In genomic region chr6:158805698-158806373, GRCh38 we compare ENCODE assay signal across 12 cellular contexts. TPM values are rescaled to one million over a fixed set of nuclear protein-coding genes. Genes with fewer than 3 reads are reported as not detected.
DNase-seq lines count a peak whose midpoint lies in the region; ATAC-seq and TF ChIP-seq lines count a peak whose summit lies in the region.
"Had no signal": no experiment of that assay in that cellular context is flagged by ENCODE, and none has a peak within 500 bp of the region (broad histone marks: within the 10 kb centered on the region; RNA-seq: fewer than 3 reads in every experiment).

No MANE protein-coding gene starts in this region.

- peak overlapping the region; percentile 83 for H3K27ac Mint-ChIP-seq in activated naive CD4-positive, alpha-beta T cell treated with anti-CD3 and anti-CD28 coated beads, Interleukin-2, amount 50 U/mL, for 24 hours
- H3K27ac Mint-ChIP-seq in T-cell: peak overlapping the region; percentile 69 to 85
- peak overlapping the region; percentile 15 for H3K27ac Mint-ChIP-seq in glutamatergic neuron (ENCODE audit: unreplicated experiment)

- TF ChIP-seq CTCF in glutamatergic neuron (IDR thresholded peaks at IDR 0.05; ENCODE audit: partially characterized antibody, unreplicated experiment): no peak

- CTCF ChIA-PET in T-cell (lab: Charles Lee): interaction anchor here in 1 of 2 donors (0.8 kb wide), 1 partner anchor 13 kb away, joined by 3 read pairs; no protein-coding TSS in a partner anchor

- peak overlapping the region; percentile 17 for H3K4me3 Mint-ChIP-seq in activated naive CD4-positive, alpha-beta T cell treated with anti-CD3 and anti-CD28 coated beads, Interleukin-2, amount 50 U/mL, for 24 hours
- peak overlapping the region; percentile 1 to 79 (median 51) for H3K4me3 Mint-ChIP-seq in T-cell
- peak overlapping the region; percentile 10 for H3K4me3 Mint-ChIP-seq in glutamatergic neuron (ENCODE audit: unreplicated experiment)

- peaks cover 98% of the 10 kb centered on the region for H3K4me1 Mint-ChIP-seq in activated naive CD4-positive, alpha-beta T cell treated with anti-CD3 and anti-CD28 coated beads, Interleukin-2, amount 50 U/mL, for 24 hours
- H3K4me1 Mint-ChIP-seq in T-cell (peaks cover 94 to 100% (median 97%) of the 10 kb centered on the region in 3 donors), glutamatergic neuron (ENCODE audit: low read depth, unreplicated experiment) (peaks cover 69% of the 10 kb centered on the region)

- H3K9me3 Mint-ChIP-seq in activated naive CD4-positive, alpha-beta T cell treated with anti-CD3 and anti-CD28 coated beads, Interleukin-2, amount 50 U/mL, for 24 hours: no peaks in the 10 kb centered on the region
- no peaks in the 10 kb centered on the region for H3K9me3 Mint-ChIP-seq in T-cell
- H3K9me3 Mint-ChIP-seq in glutamatergic neuron (ENCODE audit: unreplicated experiment): peaks cover 5% of the 10 kb centered on the region

- H3K27me3 Mint-ChIP-seq in activated naive CD4-positive, alpha-beta T cell treated with anti-CD3 and anti-CD28 coated beads, Interleukin-2, amount 50 U/mL, for 24 hours: no peaks in the 10 kb centered on the region
- H3K27me3 Mint-ChIP-seq in T-cell: no peaks in the 10 kb centered on the region
- H3K27me3 Mint-ChIP-seq in glutamatergic neuron (ENCODE audit: unreplicated experiment): peaks cover 4% of the 10 kb centered on the region

- no peak for DNase-seq in activated naive CD4-positive, alpha-beta T cell (lab: John Stamatoyannopoulos, UW)
- DNase-seq in T-cell (no peak), glutamatergic neuron (no peak), ureter (ENCODE audit: low spot score) (peak; percentile 38), hepatic stellate cell (ENCODE audit: low spot score) (no peak), GM03348 (ENCODE audit: low spot score) (no peak)
- DNase-seq: activated effector memory CD4-positive, alpha-beta T cell treated with Interleukin-2 at 50 U/mL for 16 hours; NCI-H1092 treated with DMSO at 0.1 percent for 48 hours; NCI-H510A; nucleus accumbens had no signal

- POLR2A ChIA-PET in T-cell (lab: Charles Lee): no interaction called here

- ATAC-seq in T-cell (replicated peaks in 1 of 4) (no peak), HG02840 (IDR thresholded peaks at IDR 0.05; ENCODE audit: low FRiP score, unreplicated experiment) (no peak)

- H3K36me3 Mint-ChIP-seq in activated naive CD4-positive, alpha-beta T cell treated with anti-CD3 and anti-CD28 coated beads, Interleukin-2, amount 50 U/mL, for 24 hours: peaks cover 41% of the 10 kb centered on the region
- peaks cover 60% of the 10 kb centered on the region for H3K36me3 Mint-ChIP-seq in T-cell
- H3K36me3 Mint-ChIP-seq in glutamatergic neuron (ENCODE audit: unreplicated experiment): no peaks in the 10 kb centered on the region

RNA-seq across cellular contexts. Expression of gene EZR, which starts 13.3 kb away (rescaled TPM):
- 100 to 1,000 TPM; 176 to 286 (median 272) TPM for total RNA-seq in T-cell
- 272 TPM for total RNA-seq in glutamatergic neuron (ENCODE audit: unreplicated experiment)
- total RNA-seq in ureter: 314 TPM

Comparison
In these comparisons a context has a peak if more than half of its experiments do, and no peak if none do; other contexts are left out.
1. H3K27ac Mint-ChIP-seq: peak in every context shown above with its lines; median percentile 83 in activated naive CD4-positive, alpha-beta T cell treated with anti-CD3 and anti-CD28 coated beads, Interleukin-2, amount 50 U/mL, for 24 hours; 77 in T-cell; 15 in glutamatergic neuron.